ENCODE assay signal across 1 cellular context in the genomic region with DNA sequence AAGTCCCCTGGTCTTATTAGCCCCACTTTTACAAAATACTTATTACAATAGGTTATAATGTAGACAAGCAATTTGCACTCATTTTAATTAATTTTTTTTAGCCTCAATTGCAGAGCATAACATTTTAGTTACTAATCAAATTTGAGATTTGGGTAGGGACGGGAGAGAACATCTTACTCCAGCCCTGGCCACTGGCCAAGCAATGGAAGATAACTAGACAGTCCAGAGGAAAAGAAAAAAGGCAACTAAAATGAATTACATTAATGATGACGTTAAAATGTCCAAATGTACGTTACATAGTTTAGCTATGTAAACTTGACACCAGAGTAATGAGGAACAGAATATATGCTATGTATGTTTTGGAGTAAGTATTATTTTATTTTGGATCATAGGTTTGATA.
TF ChIP-seq lines count a peak whose summit lies in the region.

No MANE protein-coding gene starts in this region.

TF ChIP-seq in K562, 482 proteins besides CTCF, POLR2A, EP300 and RAD21:
- TF ChIP-seq KHSRP (IDR thresholded peaks at IDR 0.05) (no peak), NFIC (IDR thresholded peaks at IDR 0.05) (peak; percentile 65), SRSF3 (IDR thresholded peaks at IDR 0.05; ENCODE audit: insufficient read depth, low read length) (no peak), TFAM (CRISPR knock-in tag; conservative IDR thresholded peaks at IDR 0.05) (no peak), RNF219 (CRISPR knock-in tag; IDR thresholded peaks at IDR 0.05) (no peak)
TF ChIP-seq in K562: peak in this region for 1.
